In the genomic region with DNA sequence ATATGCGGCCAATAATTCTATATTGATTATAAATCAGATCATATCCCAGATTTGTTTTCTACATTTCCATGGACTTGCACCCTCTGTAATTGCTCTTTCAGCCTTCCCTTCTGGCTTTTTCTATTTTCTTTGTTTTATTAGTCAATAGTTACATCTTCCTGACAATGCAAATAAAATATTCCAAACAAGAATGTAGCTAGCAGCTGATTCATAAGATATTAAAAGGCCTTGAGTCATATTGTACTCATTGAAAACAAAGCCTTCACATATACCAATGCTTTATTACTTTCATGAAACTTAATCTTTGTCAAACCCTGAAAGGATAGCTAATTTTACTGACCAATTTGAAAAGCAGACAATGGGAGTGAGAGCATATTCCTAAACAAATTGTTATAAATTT, we compare ENCODE assay signal across 20 cellular contexts. TPM values are rescaled to one million over a fixed set of nuclear protein-coding genes. Genes with fewer than 3 reads are reported as not detected.
DNase-seq lines count a peak whose midpoint lies in the region; ATAC-seq and TF ChIP-seq lines count a peak whose summit lies in the region.
"Had no signal": no experiment of that assay in that cellular context is flagged by ENCODE, and none has a peak within 500 bp of the region (broad histone marks: within the 10 kb centered on the region; RNA-seq: fewer than 3 reads in every experiment).

No MANE protein-coding gene starts in this region.

- H3K79me2 ChIP-seq in mammary epithelial cell (ENCODE audit: insufficient read depth, low read length), result no peaks in the 10 kb centered on the region

- DNase-seq in mammary epithelial cell (peak; percentile 31), MCF 10A (ENCODE audit: unreplicated experiment) (no peak), RWPE2 (ENCODE audit: low spot score) (no peak), epithelial cell of prostate (ENCODE audit: low read depth, low spot score) (peak; percentile 29), kidney tubule cell (ENCODE audit: low spot score) (no peak)
- no peak for DNase-seq in activated T-helper 2 cell treated with anti-CD3 and anti-CD28 coated beads, Interferon-gamma antibody, Interleukin-2, Interleukin-4, amounts not matched to agents 10 μg/mL and 5 μg/mL and 100 μg/mL, durations not matched to agents 14 hours and 24 hours and 36 hours (ENCODE audit: low spot score)
- DNase-seq: CD4-positive, alpha-beta memory T cell; DMS153; DMS79 treated with DMSO at 0.1 percent for 48 hours; GF-D8; GOT3; IMR-90 had no signal

- H3K9ac ChIP-seq in mammary epithelial cell (ENCODE audit: insufficient read depth, low read length), result no peak overlapping the region
- H3K9ac ChIP-seq: BLaER1 had no signal

- H4K20me1 ChIP-seq in mammary epithelial cell (ENCODE audit: insufficient read depth, low read length), result no peaks in the 10 kb centered on the region
- H4K20me1 ChIP-seq: BLaER1 had no signal

- BruUV-seq in mammary epithelial cell (replicated peaks; lab: Mats Ljungman, UMichigan), result no TSS peak
- BruUV-seq in MCF 10A (replicated peaks; lab: Mats Ljungman, UMichigan), result no TSS peak

- ATAC-seq in RWPE2 (ENCODE audit: low read depth) (peak; percentile 84), GM21576 (IDR thresholded peaks at IDR 0.05; ENCODE audit: unreplicated experiment) (no peak)
- no peak for ATAC-seq in stimulated activated memory B cell treated with anti-CD40 and anti-IgM and Interleukin-4, amounts not matched to agents 10 μg/mL and 1 μg/mL and 100 μg/mL, for 72 hours
- ATAC-seq: K562 had no signal

- CTCF ChIA-PET in mammary epithelial cell (lab: Charles Lee; ENCODE audit: low non-redundant PET) (no interaction called here), MCF 10A (lab: Yijun Ruan, JAX) (interaction anchor here (0.5 to 6.5 kb wide), 8 partner anchors 193 to 753 kb away, joined by 3 to 67 read pairs (median 4); no protein-coding TSS in a partner anchor)

- H3K27me3 ChIP-seq in mammary epithelial cell (ENCODE audit: insufficient read depth, low read length), result no peaks in the 10 kb centered on the region
- no peaks in the 10 kb centered on the region for H3K27me3 ChIP-seq in RWPE2 (ENCODE audit: insufficient read depth, poor library complexity, severe bottlenecking)
- H3K27me3 ChIP-seq: BLaER1 had no signal

- H3K4me1 Mint-ChIP-seq in MCF 10A (ENCODE audit: insufficient read depth, unreplicated experiment), result peaks cover 7% of the 10 kb centered on the region
- H3K4me1 Mint-ChIP-seq in stimulated activated memory B cell treated with anti-CD40 and anti-IgM and Interleukin-4, amounts not matched to agents 10 μg/mL and 1 μg/mL and 100 μg/mL, for 72 hours, result peaks cover 13% of the 10 kb centered on the region
- H3K4me1 Mint-ChIP-seq in activated T-helper 2 cell treated with anti-CD3 and anti-CD28 coated beads, Interferon-gamma antibody, Interleukin-2, Interleukin-4, amounts not matched to agents 10 μg/mL and 5 μg/mL and 100 μg/mL, durations not matched to agents 14 hours and 24 hours and 36 hours (ENCODE audit: low read depth), result peaks cover 27% of the 10 kb centered on the region

- in situ Hi-C loops in mammary epithelial cell (cut with MboI; ENCODE audit: low sequenced_read_pairs in 2 of 2), result loop anchor here in 1 of 2 donors (10.0 kb wide), 1 partner anchor 997 kb away; no protein-coding TSS in a partner anchor

- no peak overlapping the region for H2AFZ ChIP-seq in mammary epithelial cell (ENCODE audit: low read depth, low read length)

- H3K4me2 ChIP-seq in mammary epithelial cell (ENCODE audit: insufficient read depth, low read depth, low read length), result no peak overlapping the region
- H3K4me2 ChIP-seq: BLaER1 had no signal

- H3K36me3 Mint-ChIP-seq in MCF 10A (ENCODE audit: insufficient read depth, unreplicated experiment), result no peaks in the 10 kb centered on the region
- no peaks in the 10 kb centered on the region for H3K36me3 Mint-ChIP-seq in stimulated activated memory B cell treated with anti-CD40 and anti-IgM and Interleukin-4, amounts not matched to agents 10 μg/mL and 1 μg/mL and 100 μg/mL, for 72 hours
- no peaks in the 10 kb centered on the region for H3K36me3 Mint-ChIP-seq in activated T-helper 2 cell treated with anti-CD3 and anti-CD28 coated beads, Interferon-gamma antibody, Interleukin-2, Interleukin-4, amounts not matched to agents 10 μg/mL and 5 μg/mL and 100 μg/mL, durations not matched to agents 14 hours and 24 hours and 36 hours (ENCODE audit: low read depth)
- H3K36me3 Mint-ChIP-seq: CD14-positive monocyte; CD4-positive, alpha-beta memory T cell had no signal

- H3K4me3 Mint-ChIP-seq in MCF 10A (ENCODE audit: unreplicated experiment), result no peak overlapping the region
- H3K4me3 Mint-ChIP-seq in stimulated activated memory B cell treated with anti-CD40 and anti-IgM and Interleukin-4, amounts not matched to agents 10 μg/mL and 1 μg/mL and 100 μg/mL, for 72 hours, result no peak overlapping the region
- no peak overlapping the region for H3K4me3 Mint-ChIP-seq in activated T-helper 2 cell treated with anti-CD3 and anti-CD28 coated beads, Interferon-gamma antibody, Interleukin-2, Interleukin-4, amounts not matched to agents 10 μg/mL and 5 μg/mL and 100 μg/mL, durations not matched to agents 14 hours and 24 hours and 36 hours (ENCODE audit: low read depth)
- H3K4me3 Mint-ChIP-seq: CD14-positive monocyte; CD4-positive, alpha-beta memory T cell had no signal

- H3K9me3 Mint-ChIP-seq in MCF 10A (ENCODE audit: unreplicated experiment), result no peaks in the 10 kb centered on the region
- H3K9me3 Mint-ChIP-seq in stimulated activated memory B cell treated with anti-CD40 and anti-IgM and Interleukin-4, amounts not matched to agents 10 μg/mL and 1 μg/mL and 100 μg/mL, for 72 hours, result no peaks in the 10 kb centered on the region
- no peaks in the 10 kb centered on the region for H3K9me3 Mint-ChIP-seq in activated T-helper 2 cell treated with anti-CD3 and anti-CD28 coated beads, Interferon-gamma antibody, Interleukin-2, Interleukin-4, amounts not matched to agents 10 μg/mL and 5 μg/mL and 100 μg/mL, durations not matched to agents 14 hours and 24 hours and 36 hours
- H3K9me3 Mint-ChIP-seq: CD4-positive, alpha-beta memory T cell had no signal

- TF ChIP-seq CTCF in mammary epithelial cell (conservative IDR thresholded peaks at IDR 0.05 in 1 of 2, IDR thresholded peaks at IDR 0.05 in 1 of 2; ENCODE audit: extremely low read depth in 1 of 2, insufficient read depth in 1 of 2, low read depth in 1 of 2, low read length in 2 of 2) (no peak), MCF 10A (IDR thresholded peaks at IDR 0.05; ENCODE audit: unreplicated experiment) (no peak), RWPE2 (IDR thresholded peaks at IDR 0.05; ENCODE audit: poor library complexity, severe bottlenecking) (no peak)

- H3K36me3 ChIP-seq in mammary epithelial cell (ENCODE audit: insufficient read depth, low read length) (no peaks in the 10 kb centered on the region), RWPE2 (ENCODE audit: low read depth) (no peaks in the 10 kb centered on the region)
- H3K36me3 ChIP-seq: BLaER1, HAP-1 had no signal

- H3K27me3 Mint-ChIP-seq in MCF 10A (ENCODE audit: insufficient read depth, unreplicated experiment), result peaks cover 39% of the 10 kb centered on the region
- H3K27me3 Mint-ChIP-seq in stimulated activated memory B cell treated with anti-CD40 and anti-IgM and Interleukin-4, amounts not matched to agents 10 μg/mL and 1 μg/mL and 100 μg/mL, for 72 hours, result no peaks in the 10 kb centered on the region
- H3K27me3 Mint-ChIP-seq in activated T-helper 2 cell treated with anti-CD3 and anti-CD28 coated beads, Interferon-gamma antibody, Interleukin-2, Interleukin-4, amounts not matched to agents 10 μg/mL and 5 μg/mL and 100 μg/mL, durations not matched to agents 14 hours and 24 hours and 36 hours (ENCODE audit: low read depth), result peaks cover 50% of the 10 kb centered on the region
- H3K27me3 Mint-ChIP-seq: CD4-positive, alpha-beta memory T cell had no signal

- H3K27ac ChIP-seq in mammary epithelial cell (ENCODE audit: insufficient read depth, low read depth, low read length) (no peak overlapping the region), RWPE2 (ENCODE audit: poor library complexity, severe bottlenecking) (no peak overlapping the region), epithelial cell of prostate (no peak overlapping the region)
- H3K27ac ChIP-seq: 22Rv1, BLaER1, HL-60 had no signal

- H3K9me3 ChIP-seq in mammary epithelial cell (replicated peaks; ENCODE audit: insufficient read depth, low read length) (no peaks in the 10 kb centered on the region), RWPE2 (ENCODE audit: severe bottlenecking) (no peaks in the 10 kb centered on the region)
- H3K9me3 ChIP-seq: HAP-1 had no signal

- no peak overlapping the region for H3K27ac Mint-ChIP-seq in MCF 10A (ENCODE audit: low read depth, unreplicated experiment)
- H3K27ac Mint-ChIP-seq in stimulated activated memory B cell treated with anti-CD40 and anti-IgM and Interleukin-4, amounts not matched to agents 10 μg/mL and 1 μg/mL and 100 μg/mL, for 72 hours, result peak overlapping the region; percentile 36
- no peak overlapping the region for H3K27ac Mint-ChIP-seq in activated T-helper 2 cell treated with anti-CD3 and anti-CD28 coated beads, Interferon-gamma antibody, Interleukin-2, Interleukin-4, amounts not matched to agents 10 μg/mL and 5 μg/mL and 100 μg/mL, durations not matched to agents 14 hours and 24 hours and 36 hours
- H3K27ac Mint-ChIP-seq: CD14-positive monocyte; CD4-positive, alpha-beta memory T cell had no signal

- no peak overlapping the region for H3K4me3 ChIP-seq in mammary epithelial cell (replicated peaks in 1 of 3; ENCODE audit: insufficient read depth in 1 of 3, low read depth in 2 of 3, low read length in 3 of 3)
- no peak overlapping the region for H3K4me3 ChIP-seq in RWPE2 (ENCODE audit: severe bottlenecking)
- H3K4me3 ChIP-seq: BLaER1, HAP-1, K562 had no signal

- no peaks in the 10 kb centered on the region for H3K4me1 ChIP-seq in mammary epithelial cell (ENCODE audit: insufficient read depth, low read length)
- peaks cover 5% of the 10 kb centered on the region for H3K4me1 ChIP-seq in RWPE2 (ENCODE audit: insufficient read depth, poor library complexity, severe bottlenecking)
- H3K4me1 ChIP-seq: HAP-1 had no signal

- WGBS in mammary epithelial cell (ENCODE audit: low coverage, missing lambda C conversion rate), result 88% methylated on average over 1 of the region's 1 CpG

- dilution Hi-C loops in mammary epithelial cell (cut with HindIII; ENCODE audit: low sequenced_read_pairs), result no loop called here

- intact Hi-C loops in mammary epithelial cell (cut with micrococcal nuclease), result no loop called here
- intact Hi-C loops in MCF 10A (cut with micrococcal nuclease), result no loop called here
- intact Hi-C loops in activated T-helper 2 cell treated with anti-CD3 and anti-CD28 coated beads, Interferon-gamma antibody, Interleukin-2, Interleukin-4, amounts not matched to agents 10 μg/mL and 5 μg/mL and 100 μg/mL, durations not matched to agents 14 hours and 24 hours and 36 hours (cut with micrococcal nuclease), result no loop called here

- POLR2A ChIA-PET in MCF 10A (lab: Yijun Ruan, JAX), result interaction anchor here (0.6 to 1.0 kb wide), 3 partner anchors 11 to 1367 kb away, joined by 3 to 7 read pairs (median 3); a partner anchor contains a TSS

RNA-seq across cellular contexts. Expression of a gene that starts 10.7 kb away (rescaled TPM):
- total RNA-seq in mammary epithelial cell (1 to 10 TPM; 1.5 to 2.2 TPM), MCF 10A (2022) (5.8 and 7.4 TPM in 2 replicates)
- polyA plus RNA-seq in mammary epithelial cell, result 0.09 TPM
- polyA minus RNA-seq in mammary epithelial cell, result not detected
- total RNA-seq in activated T-helper 2 cell treated with anti-CD3 and anti-CD28 coated beads, Interferon-gamma antibody, Interleukin-2, Interleukin-4, amounts not matched to agents 10 μg/mL and 5 μg/mL and 100 μg/mL, durations not matched to agents 14 hours and 24 hours and 36 hours, result 27.6 and 27.7 TPM in 2 replicates

Comparison
In these comparisons a context has a peak if more than half of its experiments do, and no peak if none do; other contexts are left out.
1. DNase-seq: peak in mammary epithelial cell (single experiment) and epithelial cell of prostate (single experiment); none in MCF 10A (single experiment), RWPE2 (single experiment), kidney tubule cell (single experiment) and activated T-helper 2 cell treated with anti-CD3 and anti-CD28 coated beads, Interferon-gamma antibody, Interleukin-2, Interleukin-4, amounts not matched to agents 10 μg/mL and 5 μg/mL and 100 μg/mL, durations not matched to agents 14 hours and 24 hours and 36 hours (single experiment).